In genomic region chr22:19793656-19794310, GRCh38 we compare ENCODE assay signal across 23 cellular contexts.
"Had no signal": no experiment of that assay in that cellular context is flagged by ENCODE, and none has a peak within 500 bp of the region (broad histone marks: within the 10 kb centered on the region; RNA-seq: fewer than 3 reads in every experiment).

No MANE protein-coding gene starts in this region.

- DNase-seq: Karpas-422, KG1, MM.1S, NCI-H1092 treated with DMSO at 0.1 percent for 48 hours, NCI-H1436, NCI-H187, NCI-H2029, NCI-H2081 treated with DMSO at 0.1 percent for 48 hours, NCI-H2171, NCI-H226, NCI-H446, NCI-H510A, NCI-H524 treated with DMSO at 0.1 percent for 48 hours, NCI-H69, NCI-H774, Right ventricle myocardium superior, RPMI8226, SIG-M5 had no signal

- H3K27me3 ChIP-seq: SJSA1 had no signal

- FAIRE-seq: HTR-8/SVneo, RCC 7860 had no signal

- H3K27ac ChIP-seq: HL-60, SJSA1, SK-N-MC had no signal

- H3K4me3 ChIP-seq: SJSA1, SK-N-MC had no signal
